19 cellular contexts compared by ENCODE assay signal in the genomic region with DNA sequence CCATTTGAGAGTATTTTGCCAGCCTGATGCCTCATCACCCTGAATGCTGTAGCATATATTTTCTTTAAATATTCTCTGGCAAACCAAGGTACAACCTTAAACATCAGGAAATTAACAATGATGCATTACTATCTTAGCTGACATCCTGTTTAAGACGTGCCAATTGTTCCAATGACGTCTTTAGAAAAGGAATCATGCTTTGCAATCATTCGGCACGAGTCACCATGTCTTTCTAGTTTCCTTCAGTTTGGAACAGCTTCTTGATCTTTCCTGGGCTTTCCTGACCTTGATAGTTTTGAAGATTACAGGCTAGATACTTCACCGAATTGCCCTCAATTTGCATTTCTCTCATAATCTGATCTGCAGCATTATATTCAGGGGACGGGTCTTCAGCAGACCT.
DNase-seq lines count a peak whose midpoint lies in the region; ATAC-seq and TF ChIP-seq lines count a peak whose summit lies in the region.
"Had no signal": no experiment of that assay in that cellular context is flagged by ENCODE, and none has a peak within 500 bp of the region (broad histone marks: within the 10 kb centered on the region; RNA-seq: fewer than 3 reads in every experiment).

No MANE protein-coding gene starts in this region.

- peaks cover 34% of the 10 kb centered on the region for H3K9me3 Mint-ChIP-seq in endodermal cell

- CTCF ChIA-PET in SK-N-SH (lab: Yijun Ruan, JAX) (interaction anchor here (0.7 kb wide), 2 partner anchors 22 to 357 kb away, joined by 3 read pairs; no protein-coding TSS in a partner anchor), RWPE1 (lab: Yijun Ruan, JAX) (no interaction called here)

- H3K27ac Mint-ChIP-seq in endodermal cell = no peak overlapping the region
- H3K27ac Mint-ChIP-seq: stimulated activated naive CD8-positive, alpha-beta T cell treated with anti-CD3 and anti-CD28 coated beads, Interleukin-15, Interleukin-2, amounts not matched to agents 100 ng/mL and 50 ng/mL, for 24 hours had no signal

- H3K9me3 ChIP-seq in SK-N-SH (peaks cover 15% of the 10 kb centered on the region), endodermal cell (ENCODE audit: control insufficient read depth, low read length) (peaks cover 23% of the 10 kb centered on the region)

- H3K4me3 Mint-ChIP-seq in endodermal cell = no peak overlapping the region
- H3K4me3 Mint-ChIP-seq: stimulated activated naive CD8-positive, alpha-beta T cell treated with anti-CD3 and anti-CD28 coated beads, Interleukin-15, Interleukin-2, amounts not matched to agents 100 ng/mL and 50 ng/mL, for 24 hours had no signal

- TF ChIP-seq CTCF in SK-N-SH (IDR thresholded peaks at IDR 0.05) (no peak), RWPE1 (conservative IDR thresholded peaks at IDR 0.05; ENCODE audit: low read depth) (no peak), fibroblast of the aortic adventitia (IDR thresholded peaks at IDR 0.05; ENCODE audit: insufficient read depth, low read length) (no peak), endodermal cell (conservative IDR thresholded peaks at IDR 0.05) (no peak)

- ATAC-seq in SK-N-SH treated with all-trans-retinoic acid at 6 μM for 48 hours = no peak

- no peaks in the 10 kb centered on the region for H4K20me1 ChIP-seq in SK-N-SH (ENCODE audit: insufficient read depth)

- no peak overlapping the region for H3K4me3 ChIP-seq in SK-N-SH (ENCODE audit: low read depth in 2 of 2, low read length in 1 of 2)
- no peak overlapping the region for H3K4me3 ChIP-seq in fibroblast of the aortic adventitia (ENCODE audit: low read depth, low read length)
- no peak overlapping the region for H3K4me3 ChIP-seq in endodermal cell (ENCODE audit: low read length)
- H3K4me3 ChIP-seq: ascending aorta, spleen had no signal

- POLR2A ChIA-PET in SK-N-SH (lab: Yijun Ruan, JAX) (no interaction called here), RWPE1 (lab: Yijun Ruan, JAX; ENCODE audit: low non-redundant PET) (no interaction called here)

- peaks cover 27% of the 10 kb centered on the region for H3K27me3 Mint-ChIP-seq in endodermal cell (ENCODE audit: insufficient read depth)

- H3K79me2 ChIP-seq in SK-N-SH (ENCODE audit: insufficient read depth) = no peaks in the 10 kb centered on the region
- H3K79me2 ChIP-seq: parathyroid adenoma had no signal

- H3F3A ChIP-seq in SK-N-SH (replicated peaks; ENCODE audit: insufficient read depth) = no peaks in the 10 kb centered on the region

- WGBS in SK-N-SH (ENCODE audit: low lambda C conversion rate) = 28% methylated on average over 6 of the region's 6 CpGs
- 69 to 76% methylated on average over 6 of the region's 6 CpGs for WGBS in endodermal cell (ENCODE audit: insufficient coverage in 1 of 2, insufficient read length in 1 of 2), 2 experiments

- H3K36me3 ChIP-seq in SK-N-SH (replicated peaks in 1 of 2; ENCODE audit: control insufficient read depth in 1 of 2, insufficient read depth in 2 of 2, low read length in 1 of 2) (no peaks in the 10 kb centered on the region), endodermal cell (ENCODE audit: control insufficient read depth, insufficient read depth, low read length) (no peaks in the 10 kb centered on the region)
- H3K36me3 ChIP-seq: ascending aorta, spleen had no signal

- DNase-seq in SK-N-SH (no peak), RWPE1 (ENCODE audit: low spot score) (peak; percentile 18), fibroblast of the aortic adventitia (ENCODE audit: low read depth) (peak; percentile 79), CD1c-positive myeloid dendritic cell (ENCODE audit: extremely low spot score) (no peak), pons (ENCODE audit: low spot score) (no peak), caudate nucleus (lab: John Stamatoyannopoulos, UW) (no peak), endodermal cell (no peak)
- DNase-seq: Calu3; effector CD4-positive, alpha-beta T cell; head of caudate nucleus; kidney; NCI-H2029 treated with DMSO at 0.1 percent for 48 hours; NCI-H69; spleen had no signal

- H2AFZ ChIP-seq in SK-N-SH (ENCODE audit: low read depth) = no peak overlapping the region
- H2AFZ ChIP-seq: parathyroid adenoma had no signal

- no peaks in the 10 kb centered on the region for H3K4me1 ChIP-seq in SK-N-SH (ENCODE audit: control insufficient read depth in 1 of 2, insufficient read depth in 2 of 2, low read depth in 1 of 2, low read length in 1 of 2)
- no peaks in the 10 kb centered on the region for H3K4me1 ChIP-seq in endodermal cell (ENCODE audit: control insufficient read depth, insufficient read depth, low read length)
- H3K4me1 ChIP-seq: ascending aorta, parathyroid adenoma, spleen had no signal

- TF ChIP-seq RAD21 in SK-N-SH (IDR thresholded peaks at IDR 0.05; ENCODE audit: low read length) = no peak

- H3K4me1 Mint-ChIP-seq in endodermal cell = no peaks in the 10 kb centered on the region

- H3K9ac ChIP-seq in SK-N-SH = no peak overlapping the region
- no peak overlapping the region for H3K9ac ChIP-seq in endodermal cell (ENCODE audit: extremely low read depth, low read length, poor library complexity, severe bottlenecking)
- H3K9ac ChIP-seq: parathyroid adenoma had no signal

- no peaks in the 10 kb centered on the region for H3K9me2 ChIP-seq in SK-N-SH

- H3K27ac ChIP-seq in SK-N-SH (ENCODE audit: low read depth in 2 of 2, low read length in 1 of 2) (no peak overlapping the region), RWPE1 (no peak overlapping the region), caudate nucleus (ENCODE audit: low read depth, low read length) (no peak overlapping the region), endodermal cell (ENCODE audit: low read depth, low read length) (no peak overlapping the region)
- H3K27ac ChIP-seq: 22Rv1, ascending aorta, parathyroid adenoma, spleen had no signal

- H3K36me3 Mint-ChIP-seq in endodermal cell (ENCODE audit: low read depth) = peaks cover 6% of the 10 kb centered on the region

- H3K27me3 ChIP-seq in SK-N-SH (ENCODE audit: insufficient read depth) = peaks cover 5% of the 10 kb centered on the region; the same call in 1 of the 2 replicates
- H3K27me3 ChIP-seq in endodermal cell (ENCODE audit: control insufficient read depth, insufficient read depth, low read length, poor library complexity, severe bottlenecking) = no peaks in the 10 kb centered on the region
- H3K27me3 ChIP-seq: ascending aorta had no signal

- no peak overlapping the region for H3K4me2 ChIP-seq in SK-N-SH

- TF ChIP-seq EP300 in SK-N-SH (IDR thresholded peaks at IDR 0.05; ENCODE audit: borderline replicate concordance in 1 of 2, low read depth in 1 of 2, low read length in 1 of 2) = no peak

TF ChIP-seq in SK-N-SH, 30 proteins besides CTCF, POLR2A, EP300 and RAD21:
- TF ChIP-seq POLR2AphosphoS5 (IDR thresholded peaks at IDR 0.05; ENCODE audit: low read depth, low read length) (no peak), FOSL2 (IDR thresholded peaks at IDR 0.05; ENCODE audit: borderline replicate concordance, low read depth) (no peak), YY1 (IDR thresholded peaks at IDR 0.05; ENCODE audit: low read depth) (no peak), FOXM1 (IDR thresholded peaks at IDR 0.05; ENCODE audit: low read depth) (no peak)
- TF ChIP-seq, protein P1, sequence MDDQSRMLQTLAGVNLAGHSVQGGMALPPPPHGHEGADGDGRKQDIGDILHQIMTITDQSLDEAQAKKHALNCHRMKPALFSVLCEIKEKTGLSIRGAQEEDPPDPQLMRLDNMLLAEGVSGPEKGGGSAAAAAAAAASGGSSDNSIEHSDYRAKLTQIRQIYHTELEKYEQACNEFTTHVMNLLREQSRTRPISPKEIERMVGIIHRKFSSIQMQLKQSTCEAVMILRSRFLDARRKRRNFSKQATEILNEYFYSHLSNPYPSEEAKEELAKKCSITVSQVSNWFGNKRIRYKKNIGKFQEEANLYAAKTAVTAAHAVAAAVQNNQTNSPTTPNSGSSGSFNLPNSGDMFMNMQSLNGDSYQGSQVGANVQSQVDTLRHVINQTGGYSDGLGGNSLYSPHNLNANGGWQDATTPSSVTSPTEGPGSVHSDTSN (IDR thresholded peaks at IDR 0.05) = 0 out of 2 replicates have a peak, but pooled peaks have one; percentile 17
- TF ChIP-seq, protein P2, sequence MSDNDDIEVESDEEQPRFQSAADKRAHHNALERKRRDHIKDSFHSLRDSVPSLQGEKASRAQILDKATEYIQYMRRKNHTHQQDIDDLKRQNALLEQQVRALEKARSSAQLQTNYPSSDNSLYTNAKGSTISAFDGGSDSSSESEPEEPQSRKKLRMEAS (IDR thresholded peaks at IDR 0.05; ENCODE audit: low read depth) = no peak
TF ChIP-seq in SK-N-SH: peak in this region for 1.

TF ChIP-seq in SK-N-SH treated with all-trans-retinoic acid at 6 μM for 48 hours, 23 proteins besides CTCF, POLR2A, EP300 and RAD21:
- no peak for TF ChIP-seq BACH2 (CRISPR knock-in tag; IDR thresholded peaks at IDR 0.05; ENCODE audit: borderline replicate concordance)
- TF ChIP-seq ISL1 (CRISPR knock-in tag; IDR thresholded peaks at IDR 0.05) = no peak
- TF ChIP-seq POU6F1 (CRISPR knock-in tag; IDR thresholded peaks at IDR 0.05; ENCODE audit: borderline replicate concordance, low read depth) = no peak
- TF ChIP-seq CSDC2 (CRISPR knock-in tag; IDR thresholded peaks at IDR 0.05) = no peak
- no peak for TF ChIP-seq GLIS3 (CRISPR knock-in tag; IDR thresholded peaks at IDR 0.05)

Comparison
In these comparisons a context has a peak if more than half of its experiments do, and no peak if none do; other contexts are left out.
1. DNase-seq: peak in RWPE1 (single experiment) and fibroblast of the aortic adventitia (single experiment); none in SK-N-SH (single experiment), CD1c-positive myeloid dendritic cell (single experiment), pons (single experiment), caudate nucleus (0 of 61) and endodermal cell (single experiment).